1 cellular context compared by ENCODE assay signal in the genomic region with DNA sequence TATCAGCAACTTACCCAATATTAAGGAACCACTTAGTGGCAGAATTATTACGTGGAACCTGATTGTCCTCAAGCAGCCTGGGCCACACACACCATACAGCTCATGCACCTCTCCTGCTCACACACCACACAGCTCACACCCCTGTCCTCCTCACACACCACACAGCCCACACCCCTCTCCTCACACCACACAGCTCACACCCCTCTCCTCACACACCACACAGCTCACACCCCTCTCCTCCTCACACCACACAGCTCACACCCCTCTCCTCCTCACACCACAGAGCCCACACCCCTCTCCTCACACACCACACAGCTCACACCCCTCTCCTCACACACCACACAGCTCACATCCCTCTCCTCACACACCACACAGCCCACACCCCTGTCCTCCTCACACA.
TF ChIP-seq lines count a peak whose summit lies in the region.

No MANE protein-coding gene starts in this region.

TF ChIP-seq in SK-N-SH, 30 proteins besides CTCF, POLR2A, EP300 and RAD21:
- TF ChIP-seq EZH2phosphoT487 (IDR thresholded peaks at IDR 0.05; ENCODE audit: borderline replicate concordance, low read depth) (no peak), POLR2AphosphoS5 (IDR thresholded peaks at IDR 0.05; ENCODE audit: low read depth, low read length) (no peak), MEF2A (IDR thresholded peaks at IDR 0.05; ENCODE audit: borderline replicate concordance, low read depth) (no peak), GATA2 (CRISPR knock-in tag; IDR thresholded peaks at IDR 0.05) (no peak), YY1 (IDR thresholded peaks at IDR 0.05; ENCODE audit: low read depth) (no peak), SMC3 (IDR thresholded peaks at IDR 0.05; ENCODE audit: low read depth, low read length) (no peak), SIN3A (IDR thresholded peaks at IDR 0.05; ENCODE audit: borderline replicate concordance, low read depth, low read length) (no peak), RFX5 (IDR thresholded peaks at IDR 0.05; ENCODE audit: low read length) (no peak), RXRA (IDR thresholded peaks at IDR 0.05; ENCODE audit: borderline replicate concordance, low read depth) (no peak), CHD2 (IDR thresholded peaks at IDR 0.05; ENCODE audit: low read length, partially characterized antibody) (no peak), TEAD4 (IDR thresholded peaks at IDR 0.05; ENCODE audit: borderline replicate concordance, insufficient read depth) (no peak), NRF1 (IDR thresholded peaks at IDR 0.05; ENCODE audit: low read depth, low read length) (no peak), TCF12 (IDR thresholded peaks at IDR 0.05) (no peak), MXI1 (IDR thresholded peaks at IDR 0.05; ENCODE audit: low read depth, low read length) (no peak)
- TF ChIP-seq, protein P1, sequence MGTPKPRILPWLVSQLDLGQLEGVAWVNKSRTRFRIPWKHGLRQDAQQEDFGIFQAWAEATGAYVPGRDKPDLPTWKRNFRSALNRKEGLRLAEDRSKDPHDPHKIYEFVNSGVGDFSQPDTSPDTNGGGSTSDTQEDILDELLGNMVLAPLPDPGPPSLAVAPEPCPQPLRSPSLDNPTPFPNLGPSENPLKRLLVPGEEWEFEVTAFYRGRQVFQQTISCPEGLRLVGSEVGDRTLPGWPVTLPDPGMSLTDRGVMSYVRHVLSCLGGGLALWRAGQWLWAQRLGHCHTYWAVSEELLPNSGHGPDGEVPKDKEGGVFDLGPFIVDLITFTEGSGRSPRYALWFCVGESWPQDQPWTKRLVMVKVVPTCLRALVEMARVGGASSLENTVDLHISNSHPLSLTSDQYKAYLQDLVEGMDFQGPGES (IDR thresholded peaks at IDR 0.05; ENCODE audit: low read depth, low read length): no peak
